In the genomic region with DNA sequence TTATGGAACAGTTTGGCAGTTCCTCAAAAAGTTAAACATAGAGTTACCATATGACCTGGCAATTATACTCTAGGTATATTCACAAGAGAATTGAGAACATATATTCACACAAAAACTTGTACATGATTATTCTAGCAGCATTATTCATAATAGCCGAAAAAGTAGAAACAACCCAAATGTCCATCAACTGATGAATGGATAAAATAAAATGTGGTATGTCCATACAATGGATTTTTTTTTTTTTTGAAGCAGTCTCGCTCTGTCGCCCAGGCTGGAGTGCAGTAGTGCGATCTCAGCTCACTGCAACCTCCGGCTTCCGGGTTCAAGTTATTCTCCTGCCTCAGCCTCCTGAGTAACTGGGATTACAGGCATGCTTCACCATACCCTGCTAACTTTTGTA, we compare ENCODE assay signal across 1 cellular context. TPM values are rescaled to one million over a fixed set of nuclear protein-coding genes. Genes with fewer than 3 reads are reported as not detected.
"Had no signal": no experiment of that assay in that cellular context is flagged by ENCODE, and none has a peak within 500 bp of the region (broad histone marks: within the 10 kb centered on the region; RNA-seq: fewer than 3 reads in every experiment).

No MANE protein-coding gene starts in this region.

RNA-seq across cellular contexts. Expression of gene ELAPOR1, which starts 28.8 kb away (rescaled TPM):
- total RNA-seq: epithelial cell of proximal tubule had no signal
